ENCODE assay signal across 10 cellular contexts in genomic region chrX:111040377-111041017, GRCh38.
DNase-seq lines count a peak whose midpoint lies in the region; ATAC-seq and TF ChIP-seq lines count a peak whose summit lies in the region.
"Had no signal": no experiment of that assay in that cellular context is flagged by ENCODE, and none has a peak within 500 bp of the region (broad histone marks: within the 10 kb centered on the region; RNA-seq: fewer than 3 reads in every experiment).

No MANE protein-coding gene starts in this region.

- TF ChIP-seq CTCF in epithelial cell of esophagus (IDR thresholded peaks at IDR 0.05; ENCODE audit: insufficient read depth, low read depth, low read length, missing control alignments), result no peak

- ATAC-seq in GM21737 (IDR thresholded peaks at IDR 0.05; ENCODE audit: unreplicated experiment) (peak; percentile 49), HG02884 (IDR thresholded peaks at IDR 0.05; ENCODE audit: unreplicated experiment) (no peak), GM21447 (IDR thresholded peaks at IDR 0.05; ENCODE audit: unreplicated experiment) (no peak)

- peak; percentile 68 for DNase-seq in epithelial cell of esophagus (ENCODE audit: low read depth)
- peak; percentile 10 for DNase-seq in stromal cell of bone marrow (ENCODE audit: low read depth)
- DNase-seq in NCI-H1436 treated with DMSO at 0.1 percent for 48 hours (lab: John Stamatoyannopoulos, UW), result no peak
- DNase-seq: activated CD4-positive, alpha-beta memory T cell treated with anti-CD3 and anti-CD28 coated beads, Interleukin-2, amount 10 ng/mL, durations not matched to agents 7 days and 5 days; islet precursor cell; KG1 had no signal

- H3K27ac ChIP-seq in KOPT-K1 (ENCODE audit: low read depth, low read length, poor library complexity, severe bottlenecking), result peak overlapping the region; percentile 38

- no peaks in the 10 kb centered on the region for H3K36me3 ChIP-seq in KOPT-K1 (ENCODE audit: insufficient read depth, low read length)

- no peak overlapping the region for H3K4me3 ChIP-seq in epithelial cell of esophagus (ENCODE audit: low read length)

- no peaks in the 10 kb centered on the region for H3K9me3 ChIP-seq in KOPT-K1 (ENCODE audit: insufficient read depth, low read length, poor library complexity, severe bottlenecking)
